ENCODE assay signal across 9 cellular contexts in the genomic region with DNA sequence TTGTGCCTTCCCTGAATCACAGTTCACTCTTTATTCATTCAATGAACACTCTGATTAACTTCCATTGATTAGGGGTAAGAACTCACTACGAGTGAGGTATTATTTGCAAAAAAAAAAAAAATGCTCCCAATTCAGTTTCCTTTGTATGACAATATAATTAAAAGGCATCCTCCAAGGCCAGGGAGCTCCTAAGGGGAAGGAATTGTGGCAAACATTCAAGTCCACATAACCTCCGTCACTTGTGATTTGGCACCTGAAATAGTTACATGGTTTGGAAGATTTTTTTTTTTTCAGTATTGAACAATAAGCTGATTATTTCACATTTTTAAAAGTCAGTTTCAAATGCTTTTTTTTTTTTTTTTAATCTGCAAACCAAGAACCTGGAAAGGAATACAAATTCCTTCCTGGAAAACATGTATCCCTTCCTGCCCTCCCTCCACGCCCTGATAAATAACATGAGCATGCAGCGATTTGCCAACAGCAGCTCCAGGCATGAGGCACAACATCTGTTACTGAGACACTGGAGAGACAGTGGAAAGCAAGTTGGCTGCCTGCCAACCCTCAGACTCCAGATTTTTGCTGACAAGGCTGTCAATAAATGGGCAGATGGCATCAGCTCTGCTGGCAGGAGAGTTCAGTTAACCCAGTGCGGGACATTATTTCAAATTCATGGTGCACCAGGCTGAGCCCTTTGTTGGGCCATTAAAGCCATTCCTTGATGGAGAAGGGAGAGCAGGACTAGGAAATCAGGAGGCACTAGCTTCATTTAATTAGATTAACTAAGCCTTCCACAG.
DNase-seq lines count a peak whose midpoint lies in the region; ATAC-seq, FAIRE-seq and TF ChIP-seq lines count a peak whose summit lies in the region.
"Had no signal": no experiment of that assay in that cellular context is flagged by ENCODE, and none has a peak within 500 bp of the region (broad histone marks: within the 10 kb centered on the region; RNA-seq: fewer than 3 reads in every experiment).

No MANE protein-coding gene starts in this region.

- H3K36me3 ChIP-seq in bronchial epithelial cell (ENCODE audit: control insufficient read depth, insufficient read depth, low read length) = no peaks in the 10 kb centered on the region

- no peak overlapping the region for H3K27ac Mint-ChIP-seq in activated T-helper 2 cell treated with anti-CD3 and anti-CD28 coated beads, Interferon-gamma antibody, Interleukin-2, Interleukin-4, amounts not matched to agents 10 μg/mL and 5 μg/mL and 100 μg/mL, durations not matched to agents 14 hours and 24 hours and 36 hours

- DNase-seq in DMS 273 (lab: John Stamatoyannopoulos, UW; ENCODE audit: unreplicated experiment) = peak; percentile 98
- DNase-seq in NCI-H2171 treated with DMSO at 0.1 percent for 48 hours (lab: John Stamatoyannopoulos, UW) = peak; percentile 100
- peak; percentile 51 for DNase-seq in bronchial epithelial cell (ENCODE audit: low read depth)
- peak; percentile 11 to 42 for DNase-seq in lung microvascular endothelial cell (ENCODE audit: low read depth in 2 of 2)
- no peak for DNase-seq in activated T-helper 2 cell treated with anti-CD3 and anti-CD28 coated beads, Interferon-gamma antibody, Interleukin-2, Interleukin-4, amounts not matched to agents 10 μg/mL and 5 μg/mL and 100 μg/mL, durations not matched to agents 14 hours and 24 hours and 36 hours (ENCODE audit: low spot score)
- DNase-seq in stimulated activated naive CD4-positive, alpha-beta T cell treated with Interleukin-2 at 50 U/mL for 16 hours (lab: John Stamatoyannopoulos, UW) = no peak
- no peak for DNase-seq in stimulated activated CD4-positive, alpha-beta T cell treated with anti-CD3 and anti-CD28 coated beads, Interleukin-2, amount 100 ng/mL, for 48 hours

- H3K27me3 ChIP-seq in bronchial epithelial cell (ENCODE audit: control insufficient read depth, insufficient read depth, low read length) = no peaks in the 10 kb centered on the region

- H3K4me3 ChIP-seq in bronchial epithelial cell (ENCODE audit: low read depth, low read length) = no peak overlapping the region

- FAIRE-seq in bronchial epithelial cell (lab: Jason Lieb, UNC) = no peak
- FAIRE-seq: G401.6 had no signal

- intact Hi-C loops in activated T-helper 2 cell treated with anti-CD3 and anti-CD28 coated beads, Interferon-gamma antibody, Interleukin-2, Interleukin-4, amounts not matched to agents 10 μg/mL and 5 μg/mL and 100 μg/mL, durations not matched to agents 14 hours and 24 hours and 36 hours (cut with micrococcal nuclease) = no loop called here

- no peaks in the 10 kb centered on the region for H3K4me1 Mint-ChIP-seq in activated T-helper 2 cell treated with anti-CD3 and anti-CD28 coated beads, Interferon-gamma antibody, Interleukin-2, Interleukin-4, amounts not matched to agents 10 μg/mL and 5 μg/mL and 100 μg/mL, durations not matched to agents 14 hours and 24 hours and 36 hours (ENCODE audit: low read depth)

- ATAC-seq in HG03097 (IDR thresholded peaks at IDR 0.05; ENCODE audit: low FRiP score, unreplicated experiment) = no peak

- H3K36me3 Mint-ChIP-seq in activated T-helper 2 cell treated with anti-CD3 and anti-CD28 coated beads, Interferon-gamma antibody, Interleukin-2, Interleukin-4, amounts not matched to agents 10 μg/mL and 5 μg/mL and 100 μg/mL, durations not matched to agents 14 hours and 24 hours and 36 hours (ENCODE audit: low read depth) = no peaks in the 10 kb centered on the region

- no peak overlapping the region for H3K4me3 Mint-ChIP-seq in activated T-helper 2 cell treated with anti-CD3 and anti-CD28 coated beads, Interferon-gamma antibody, Interleukin-2, Interleukin-4, amounts not matched to agents 10 μg/mL and 5 μg/mL and 100 μg/mL, durations not matched to agents 14 hours and 24 hours and 36 hours (ENCODE audit: low read depth)

- H3K27me3 Mint-ChIP-seq in activated T-helper 2 cell treated with anti-CD3 and anti-CD28 coated beads, Interferon-gamma antibody, Interleukin-2, Interleukin-4, amounts not matched to agents 10 μg/mL and 5 μg/mL and 100 μg/mL, durations not matched to agents 14 hours and 24 hours and 36 hours (ENCODE audit: low read depth) = peaks cover 2% of the 10 kb centered on the region

- H3K9me3 Mint-ChIP-seq in activated T-helper 2 cell treated with anti-CD3 and anti-CD28 coated beads, Interferon-gamma antibody, Interleukin-2, Interleukin-4, amounts not matched to agents 10 μg/mL and 5 μg/mL and 100 μg/mL, durations not matched to agents 14 hours and 24 hours and 36 hours = no peaks in the 10 kb centered on the region

- TF ChIP-seq CTCF in bronchial epithelial cell (IDR thresholded peaks at IDR 0.05; ENCODE audit: insufficient read depth, low read length, severe bottlenecking) = no peak

Comparison
In these comparisons a context has a peak if more than half of its experiments do, and no peak if none do; other contexts are left out.
1. DNase-seq: peak in DMS 273 (single experiment), NCI-H2171 treated with DMSO at 0.1 percent for 48 hours (single experiment), bronchial epithelial cell (single experiment) and lung microvascular endothelial cell (2 of 2); none in activated T-helper 2 cell treated with anti-CD3 and anti-CD28 coated beads, Interferon-gamma antibody, Interleukin-2, Interleukin-4, amounts not matched to agents 10 μg/mL and 5 μg/mL and 100 μg/mL, durations not matched to agents 14 hours and 24 hours and 36 hours (single experiment), stimulated activated naive CD4-positive, alpha-beta T cell treated with Interleukin-2 at 50 U/mL for 16 hours (single experiment) and stimulated activated CD4-positive, alpha-beta T cell treated with anti-CD3 and anti-CD28 coated beads, Interleukin-2, amount 100 ng/mL, for 48 hours (0 of 2).